Comparison of ENCODE assay signal across 10 cellular contexts in the genomic region with DNA sequence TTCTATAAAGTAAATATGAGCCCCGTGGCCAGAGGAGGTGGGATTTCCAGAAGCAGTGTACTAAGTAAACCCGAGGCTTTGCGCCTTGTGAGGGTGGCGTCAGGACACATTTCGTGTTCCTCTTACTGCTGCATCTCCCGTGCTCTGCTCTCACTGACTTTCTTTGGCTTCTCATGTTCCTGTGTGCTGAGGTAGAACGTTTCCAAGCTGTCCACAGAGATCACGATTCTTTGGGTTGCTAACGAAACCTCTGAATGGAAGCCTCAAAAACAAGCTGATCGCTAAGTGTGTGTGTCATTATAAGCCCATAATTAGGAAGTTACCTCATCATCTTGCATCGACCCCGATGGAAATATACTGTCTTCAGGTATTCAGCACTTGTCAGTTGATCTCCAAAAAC.
DNase-seq lines count a peak whose midpoint lies in the region; ATAC-seq and TF ChIP-seq lines count a peak whose summit lies in the region.
"Had no signal": no experiment of that assay in that cellular context is flagged by ENCODE, and none has a peak within 500 bp of the region (broad histone marks: within the 10 kb centered on the region; RNA-seq: fewer than 3 reads in every experiment).

No MANE protein-coding gene starts in this region.

- no peak for DNase-seq in activated naive CD8-positive, alpha-beta T cell treated with anti-CD3 and anti-CD28 coated beads, Interleukin-2, amount 50 U/mL, for 24 hours
- DNase-seq in coronary artery (ENCODE audit: low spot score) (no peak), SHP77 (lab: John Stamatoyannopoulos, UW) (no peak), HFFc6 (no peak)
- DNase-seq: activated gamma-delta T cell, DMS79 had no signal

- H3K4me1 ChIP-seq in OCI-LY3 (ENCODE audit: low read length) = peaks cover 16% of the 10 kb centered on the region

- H3K9me3 Mint-ChIP-seq in activated naive CD8-positive, alpha-beta T cell treated with anti-CD3 and anti-CD28 coated beads, Interleukin-2, amount 50 U/mL, for 24 hours = no peaks in the 10 kb centered on the region
- H3K9me3 Mint-ChIP-seq in HFFc6 = peaks cover 4% of the 10 kb centered on the region; the same call in 1 of the 2 replicates

- H3K4me3 ChIP-seq in OCI-LY3 (ENCODE audit: low read length) (peak overlapping the region; percentile 55), skin epidermis (peak overlapping the region in 1 of 7 experiments; percentile 6), coronary artery (no peak overlapping the region)

- H3K27ac Mint-ChIP-seq in activated naive CD8-positive, alpha-beta T cell treated with anti-CD3 and anti-CD28 coated beads, Interleukin-2, amount 50 U/mL, for 24 hours = peak overlapping the region; percentile 91
- no peak overlapping the region for H3K27ac Mint-ChIP-seq in HFFc6

- H3K79me2 ChIP-seq in OCI-LY3 (ENCODE audit: low read length) = no peaks in the 10 kb centered on the region

- H3K36me3 Mint-ChIP-seq in activated naive CD8-positive, alpha-beta T cell treated with anti-CD3 and anti-CD28 coated beads, Interleukin-2, amount 50 U/mL, for 24 hours (ENCODE audit: low read depth) = no peaks in the 10 kb centered on the region
- H3K36me3 Mint-ChIP-seq in HFFc6 (ENCODE audit: low read depth) = no peaks in the 10 kb centered on the region

- peak overlapping the region; percentile 80 for H3K4me3 Mint-ChIP-seq in activated naive CD8-positive, alpha-beta T cell treated with anti-CD3 and anti-CD28 coated beads, Interleukin-2, amount 50 U/mL, for 24 hours
- H3K4me3 Mint-ChIP-seq in HFFc6 = no peak overlapping the region

- H2AFZ ChIP-seq in OCI-LY3 (ENCODE audit: low read depth, low read length) = no peak overlapping the region

- H3K27ac ChIP-seq in OCI-LY3 (ENCODE audit: low read length) = no peak overlapping the region
- peak overlapping the region in 11 of 21 experiments; percentile 6 to 91 (median 59) for H3K27ac ChIP-seq in skin epidermis
- H3K27ac ChIP-seq in coronary artery = no peak overlapping the region

- ATAC-seq in GM18868 (IDR thresholded peaks at IDR 0.05; ENCODE audit: unreplicated experiment) (peak; percentile 34), HG03135 (IDR thresholded peaks at IDR 0.05; ENCODE audit: unreplicated experiment) (no peak)
- ATAC-seq in activated naive CD8-positive, alpha-beta T cell treated with anti-CD3 and anti-CD28 coated beads, Interleukin-2, amount 50 U/mL, for 24 hours = peak; percentile 34

- peaks cover 45% of the 10 kb centered on the region for H3K27me3 ChIP-seq in OCI-LY3 (ENCODE audit: low read depth, low read length)

- no peak overlapping the region for H3K9ac ChIP-seq in OCI-LY3 (ENCODE audit: low read length)

- peaks cover 96% of the 10 kb centered on the region for H3K4me1 Mint-ChIP-seq in activated naive CD8-positive, alpha-beta T cell treated with anti-CD3 and anti-CD28 coated beads, Interleukin-2, amount 50 U/mL, for 24 hours
- H3K4me1 Mint-ChIP-seq in HFFc6 (ENCODE audit: low read depth) = peaks cover under 1% of the 10 kb centered on the region; the same call in 1 of the 2 replicates

- TF ChIP-seq CTCF in OCI-LY3 (IDR thresholded peaks at IDR 0.05; ENCODE audit: low read depth, low read length) (no peak), coronary artery (IDR thresholded peaks at IDR 0.05) (no peak), HFFc6 (IDR thresholded peaks at IDR 0.05) (no peak)

- H3K36me3 ChIP-seq in OCI-LY3 (replicated peaks; ENCODE audit: low read depth, low read length) = no peaks in the 10 kb centered on the region

- H3K27me3 Mint-ChIP-seq in activated naive CD8-positive, alpha-beta T cell treated with anti-CD3 and anti-CD28 coated beads, Interleukin-2, amount 50 U/mL, for 24 hours = no peaks in the 10 kb centered on the region
- peaks cover 6% of the 10 kb centered on the region for H3K27me3 Mint-ChIP-seq in HFFc6 (ENCODE audit: insufficient read depth)

- H3K9me3 ChIP-seq in OCI-LY3 (ENCODE audit: insufficient read depth, low read length) = no peaks in the 10 kb centered on the region

- H4K20me1 ChIP-seq in OCI-LY3 (ENCODE audit: insufficient read depth, low read length) = no peaks in the 10 kb centered on the region

- peak overlapping the region; percentile 58 for H3K4me2 ChIP-seq in OCI-LY3 (ENCODE audit: low read length)

Comparison
In these comparisons a context has a peak if more than half of its experiments do, and no peak if none do; other contexts are left out.
1. H3K27ac ChIP-seq: peak in skin epidermis (11 of 21); none in OCI-LY3 (single experiment) and coronary artery (0 of 2).